ENCODE assay signal across 20 cellular contexts in the genomic region with DNA sequence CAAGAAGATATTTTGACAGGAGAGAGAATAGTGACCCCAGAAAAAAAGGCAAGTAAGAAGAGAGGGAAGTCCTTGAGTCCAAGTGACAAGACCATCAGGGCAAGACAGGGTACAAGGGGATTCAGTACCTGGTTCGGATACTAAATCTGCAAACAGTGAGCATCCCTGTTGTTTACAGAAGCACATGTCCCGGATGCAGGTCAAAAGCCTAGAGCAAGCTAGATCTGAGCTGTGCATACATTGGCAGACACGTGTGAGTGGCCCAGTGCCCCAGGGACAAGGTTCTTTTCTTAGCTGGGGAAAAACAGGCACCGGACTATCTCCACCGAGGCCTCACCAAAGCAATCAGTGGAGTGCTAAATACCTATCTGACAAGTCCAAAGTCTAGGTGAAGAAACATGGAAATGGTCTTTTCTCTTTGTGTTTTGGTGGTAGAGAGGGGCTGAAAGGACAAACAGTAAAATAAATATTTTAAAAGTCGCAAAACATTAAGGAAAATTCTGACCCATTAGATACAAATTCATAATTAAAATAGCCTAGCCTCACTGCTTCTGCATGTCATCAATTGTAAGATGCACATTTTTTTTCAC.
DNase-seq lines count a peak whose midpoint lies in the region; ATAC-seq, FAIRE-seq and TF ChIP-seq lines count a peak whose summit lies in the region.
"Had no signal": no experiment of that assay in that cellular context is flagged by ENCODE, and none has a peak within 500 bp of the region (broad histone marks: within the 10 kb centered on the region; RNA-seq: fewer than 3 reads in every experiment).

No MANE protein-coding gene starts in this region.

- TF ChIP-seq CTCF in Caco-2 (IDR thresholded peaks at IDR 0.05; ENCODE audit: insufficient read depth in 1 of 2, low read depth in 1 of 2, low read length in 1 of 2, severe bottlenecking in 1 of 2, unreplicated experiment in 1 of 2) (no peak), Peyer's patch (IDR thresholded peaks at IDR 0.05) (no peak), BE2C (IDR thresholded peaks at IDR 0.05; ENCODE audit: low read depth, low read length) (no peak)

- intact Hi-C loops in Caco-2 (cut with micrococcal nuclease; ENCODE audit: unreplicated experiment): no loop called here

- POLR2A ChIA-PET in Caco-2 (lab: Charles Lee): no interaction called here

- H3K27me3 Mint-ChIP-seq in Caco-2 (ENCODE audit: insufficient read depth, unreplicated experiment): no peaks in the 10 kb centered on the region

- H3K9me3 ChIP-seq in Caco-2: 0 out of 2 replicates have a peak, but pooled peaks cover 3% of the 10 kb centered on the region
- no peaks in the 10 kb centered on the region for H3K9me3 ChIP-seq in Peyer's patch
- H3K9me3 ChIP-seq in small intestine (ENCODE audit: control insufficient read depth, low read depth): no peaks in the 10 kb centered on the region
- no peaks in the 10 kb centered on the region for H3K9me3 ChIP-seq in BE2C

- ATAC-seq in left lobe of liver (peak; percentile 97), HG02642 (IDR thresholded peaks at IDR 0.05; ENCODE audit: poor library complexity, unreplicated experiment) (no peak), GM21737 (IDR thresholded peaks at IDR 0.05; ENCODE audit: unreplicated experiment) (no peak)
- ATAC-seq: CD8-positive, alpha-beta T cell; GM12878; GM23338 had no signal

- H3K4me1 ChIP-seq in Caco-2: peaks cover 35% of the 10 kb centered on the region
- peaks cover 0 to 6% (median 1%) of the 10 kb centered on the region in 4 donors for H3K4me1 ChIP-seq in Peyer's patch
- peaks cover 0 to 10% of the 10 kb centered on the region in 2 donors for H3K4me1 ChIP-seq in small intestine (ENCODE audit: control insufficient read depth in 2 of 2, insufficient read depth in 1 of 2, low read depth in 1 of 2, low read length in 1 of 2)
- H3K4me1 ChIP-seq in BE2C: no peaks in the 10 kb centered on the region

- BruUV-seq in Caco-2 (replicated peaks; lab: Mats Ljungman, UMichigan): no TSS peak

- H3K4me1 Mint-ChIP-seq in Caco-2 (ENCODE audit: low read depth, unreplicated experiment): peaks cover 2% of the 10 kb centered on the region

- DNase-seq in Caco-2: peak; percentile 36 to 65
- peak in 2 of 3 donors; percentile 73 to 78 for DNase-seq in Peyer's patch
- DNase-seq in left lobe of liver (ENCODE audit: low spot score): peak; percentile 82
- DNase-seq in small intestine: peak; percentile 91
- DNase-seq in BE2C: no peak
- DNase-seq: ACHN; CD8-positive, alpha-beta T cell; DMS 273 treated with DMSO at 0.1 percent for 48 hours; DMS53; DND-41; EL; HCEC 1CT had no signal

- H3K27ac Mint-ChIP-seq in Caco-2 (ENCODE audit: unreplicated experiment): peak overlapping the region; percentile 42
- H3K27ac Mint-ChIP-seq: CD8-positive, alpha-beta T cell; GM23338 had no signal

- no peaks in the 10 kb centered on the region for H3K36me3 Mint-ChIP-seq in Caco-2 (ENCODE audit: insufficient read depth, unreplicated experiment)
- H3K36me3 Mint-ChIP-seq: CD8-positive, alpha-beta T cell had no signal

- H3K4me3 Mint-ChIP-seq in Caco-2 (ENCODE audit: unreplicated experiment): no peak overlapping the region
- H3K4me3 Mint-ChIP-seq: CD8-positive, alpha-beta T cell; GM23338 had no signal

- peaks cover 20% of the 10 kb centered on the region for H3K9me3 Mint-ChIP-seq in Caco-2 (ENCODE audit: unreplicated experiment)
- H3K9me3 Mint-ChIP-seq: CD8-positive, alpha-beta T cell had no signal

- no peak for FAIRE-seq in small intestine (lab: Jason Lieb, UNC)
- FAIRE-seq: A204.1, GM12878, H54, HTR-8/SVneo had no signal

- H3K36me3 ChIP-seq in Caco-2 (ENCODE audit: control insufficient read depth, insufficient read depth, low read length) (no peaks in the 10 kb centered on the region; the same call in 1 of the 2 replicates), Peyer's patch (no peaks in the 10 kb centered on the region), small intestine (ENCODE audit: control insufficient read depth in 2 of 2, insufficient read depth in 2 of 2, low read length in 2 of 2) (no peaks in the 10 kb centered on the region), BE2C (no peaks in the 10 kb centered on the region)

- CTCF ChIA-PET in Caco-2 (lab: Charles Lee): no interaction called here

- no peak for TF ChIP-seq POLR2A in Peyer's patch (IDR thresholded peaks at IDR 0.05)

- H3K4me3 ChIP-seq in Caco-2 (ENCODE audit: low read depth, low read length) (no peak overlapping the region), Peyer's patch (no peak overlapping the region), small intestine (ENCODE audit: low read depth in 1 of 2, low read length in 2 of 2) (no peak overlapping the region), BE2C (ENCODE audit: low read depth, low read length) (no peak overlapping the region)
- H3K4me3 ChIP-seq: GM12878, GM23338 had no signal

- WGBS in small intestine, 3 donors: 34 to 70% (median 43%) methylated on average over 6 of the region's 6 CpGs

- H3K27ac ChIP-seq in Peyer's patch (peak overlapping the region in 2 of 4 donors; percentile 36 to 73), small intestine (ENCODE audit: low read depth in 1 of 2, low read length in 1 of 2) (peak overlapping the region in 1 of 2 donors; percentile 81)
- H3K27ac ChIP-seq: KMS-11 had no signal

- H3K27me3 ChIP-seq in Caco-2 (replicated peaks; ENCODE audit: control insufficient read depth, insufficient read depth, low read length) (no peaks in the 10 kb centered on the region), Peyer's patch (no peaks in the 10 kb centered on the region), small intestine (ENCODE audit: control insufficient read depth in 2 of 2, insufficient read depth in 2 of 2, low read length in 2 of 2) (no peaks in the 10 kb centered on the region), BE2C (no peaks in the 10 kb centered on the region)
